Comparison of ENCODE assay signal across 18 cellular contexts in genomic region chr3:29655016-29655415, GRCh38.
DNase-seq lines count a peak whose midpoint lies in the region; ATAC-seq and TF ChIP-seq lines count a peak whose summit lies in the region.
"Had no signal": no experiment of that assay in that cellular context is flagged by ENCODE, and none has a peak within 500 bp of the region (broad histone marks: within the 10 kb centered on the region; RNA-seq: fewer than 3 reads in every experiment).

No MANE protein-coding gene starts in this region.

- CTCF ChIA-PET in A673 (lab: Charles Lee) = no interaction called here

- H3K27me3 ChIP-seq in A673 (replicated peaks; ENCODE audit: insufficient read depth, low read depth, low read length, poor library complexity) (no peaks in the 10 kb centered on the region), NT2/D1 (ENCODE audit: insufficient read depth, insufficient read length) (no peaks in the 10 kb centered on the region), endodermal cell (ENCODE audit: control insufficient read depth, insufficient read depth, low read length, poor library complexity, severe bottlenecking) (no peaks in the 10 kb centered on the region), mesendoderm (ENCODE audit: insufficient read depth, low read length, poor library complexity) (no peaks in the 10 kb centered on the region), foreskin keratinocyte (no peaks in the 10 kb centered on the region)

- H3K4me1 ChIP-seq in A673 (ENCODE audit: insufficient read depth, low read length, poor library complexity, severe bottlenecking) = peaks cover 10% of the 10 kb centered on the region
- no peaks in the 10 kb centered on the region for H3K4me1 ChIP-seq in NT2/D1 (ENCODE audit: insufficient read depth, insufficient read length)
- no peaks in the 10 kb centered on the region for H3K4me1 ChIP-seq in endodermal cell (ENCODE audit: control insufficient read depth, insufficient read depth, low read length)
- no peaks in the 10 kb centered on the region for H3K4me1 ChIP-seq in mesendoderm (ENCODE audit: control insufficient read depth, low read depth, low read length)
- no peaks in the 10 kb centered on the region for H3K4me1 ChIP-seq in foreskin keratinocyte

- POLR2A ChIA-PET in A673 (lab: Charles Lee; ENCODE audit: low non-redundant PET) = interaction anchor here (0.6 kb wide), 1 partner anchor 141 kb away, joined by 8 read pairs; no protein-coding TSS in a partner anchor

- ATAC-seq in HG02870 (IDR thresholded peaks at IDR 0.05; ENCODE audit: unreplicated experiment) (no peak), HG03354 (IDR thresholded peaks at IDR 0.05; ENCODE audit: poor library complexity, severe bottlenecking, unreplicated experiment) (no peak), foreskin keratinocyte (no peak)

- no peaks in the 10 kb centered on the region for H3K79me1 ChIP-seq in mesendoderm (ENCODE audit: low read length)

- no peaks in the 10 kb centered on the region for H3K9me3 Mint-ChIP-seq in endodermal cell

- no peak overlapping the region for H2BK5ac ChIP-seq in mesendoderm (ENCODE audit: low read length)

- H4K5ac ChIP-seq in mesendoderm (ENCODE audit: low read length) = no peak overlapping the region

- DNase-seq in A673 (ENCODE audit: low spot score) (peak; percentile 61), NT2/D1 (ENCODE audit: low read depth, low spot score) (peak; percentile 20), endodermal cell (no peak), mesendoderm (peak; percentile 40), DMS153 (lab: John Stamatoyannopoulos, UW) (no peak), foreskin keratinocyte (no peak)
- DNase-seq: DMS53, GDM1, KG1, NCI-H1092, NCI-H1436, NCI-H187 treated with DMSO at 0.1 percent for 48 hours, NCI-H226, NCI-H524 had no signal

- no TSS peak for BruUV-seq in A673 (replicated peaks; lab: Mats Ljungman, UMichigan)

- H3K36me3 ChIP-seq in A673 (ENCODE audit: insufficient read depth, low read length, poor library complexity, severe bottlenecking) (no peaks in the 10 kb centered on the region), NT2/D1 (ENCODE audit: insufficient read depth, insufficient read length, low read length) (no peaks in the 10 kb centered on the region), endodermal cell (ENCODE audit: control insufficient read depth, insufficient read depth, low read length) (no peaks in the 10 kb centered on the region), mesendoderm (ENCODE audit: control insufficient read depth, insufficient read depth, low read length) (no peaks in the 10 kb centered on the region)

- H3K4me3 ChIP-seq in A673 (ENCODE audit: low read depth, low read length, poor library complexity, severe bottlenecking) (no peak overlapping the region), NT2/D1 (ENCODE audit: insufficient read length, low read depth) (no peak overlapping the region), endodermal cell (ENCODE audit: low read length) (no peak overlapping the region), mesendoderm (ENCODE audit: low read length) (no peak overlapping the region)

- no peak overlapping the region for H3K4me3 Mint-ChIP-seq in endodermal cell
- H3K4me3 Mint-ChIP-seq: B cell, CD14-positive monocyte had no signal

- H3K4me1 Mint-ChIP-seq in endodermal cell = peaks cover 11% of the 10 kb centered on the region
- H3K4me1 Mint-ChIP-seq: B cell had no signal

- no peak overlapping the region for H3K4ac ChIP-seq in mesendoderm (ENCODE audit: low read depth, low read length)

- H3K9ac ChIP-seq in NT2/D1 (ENCODE audit: insufficient read length, low read depth) (no peak overlapping the region), endodermal cell (ENCODE audit: extremely low read depth, low read length, poor library complexity, severe bottlenecking) (no peak overlapping the region), mesendoderm (ENCODE audit: low read length) (no peak overlapping the region)

- H3K18ac ChIP-seq in mesendoderm (ENCODE audit: low read length) = no peak overlapping the region

- no peak overlapping the region for H2BK15ac ChIP-seq in mesendoderm (replicated peaks; ENCODE audit: low read depth)

- H3K27ac Mint-ChIP-seq in endodermal cell = peak overlapping the region; percentile 62
- H3K27ac Mint-ChIP-seq: B cell, CD14-positive monocyte had no signal

- no peaks in the 10 kb centered on the region for H3K79me2 ChIP-seq in mesendoderm (ENCODE audit: control insufficient read depth, insufficient read depth, low read length)

- no peak overlapping the region for H3K56ac ChIP-seq in mesendoderm (ENCODE audit: low read length)

- TF ChIP-seq CTCF in A673 (conservative IDR thresholded peaks at IDR 0.05; ENCODE audit: low read depth, low read length) (no peak), endodermal cell (conservative IDR thresholded peaks at IDR 0.05) (no peak), foreskin keratinocyte (conservative IDR thresholded peaks at IDR 0.05) (no peak)

- 54% methylated on average over 3 of the region's 3 CpGs; no CpG with 5 or more reads in 1 of the 2 experiments for WGBS in endodermal cell (ENCODE audit: insufficient coverage in 1 of 2, insufficient read length in 1 of 2), 2 experiments
- WGBS in mesendoderm (ENCODE audit: extremely low coverage, insufficient coverage, low lambda C conversion rate) = no CpG with 5 or more reads among the region's 3 CpGs

- H2BK120ac ChIP-seq in mesendoderm (ENCODE audit: low read depth, low read length) = no peak overlapping the region

- intact Hi-C loops in A673 (cut with micrococcal nuclease; ENCODE audit: unreplicated experiment) = no loop called here

- H4K8ac ChIP-seq in mesendoderm (ENCODE audit: low read depth, low read length) = no peak overlapping the region

- H3K36me3 Mint-ChIP-seq in endodermal cell (ENCODE audit: low read depth) = no peaks in the 10 kb centered on the region
- H3K36me3 Mint-ChIP-seq: CD14-positive monocyte had no signal

- H3K9me3 ChIP-seq in A673 (ENCODE audit: low read depth, low read length, poor library complexity, severe bottlenecking) (no peaks in the 10 kb centered on the region), NT2/D1 (ENCODE audit: insufficient read depth, low read length) (no peaks in the 10 kb centered on the region), endodermal cell (ENCODE audit: control insufficient read depth, low read length) (no peaks in the 10 kb centered on the region)

- no peak overlapping the region for H3K4me2 ChIP-seq in mesendoderm (ENCODE audit: low read length)

- no peak overlapping the region for H3K23ac ChIP-seq in mesendoderm (ENCODE audit: low read length)

- no peak overlapping the region for H3K27ac ChIP-seq in A673 (ENCODE audit: low read depth, low read length, poor library complexity, severe bottlenecking)
- peak overlapping the region; percentile 62 for H3K27ac ChIP-seq in endodermal cell (ENCODE audit: low read depth, low read length)
- H3K27ac ChIP-seq in mesendoderm (ENCODE audit: low read depth, low read length) = no peak overlapping the region
- H3K27ac ChIP-seq in foreskin keratinocyte = no peak overlapping the region

- no peaks in the 10 kb centered on the region for H3K27me3 Mint-ChIP-seq in endodermal cell (ENCODE audit: insufficient read depth)
- H3K27me3 Mint-ChIP-seq: B cell had no signal

- H2AK5ac ChIP-seq in mesendoderm (ENCODE audit: low read length) = no peak overlapping the region

Comparison
In these comparisons a context has a peak if more than half of its experiments do, and no peak if none do; other contexts are left out.
1. DNase-seq: peak in A673 (single experiment), NT2/D1 (single experiment) and mesendoderm (single experiment); none in endodermal cell (single experiment), DMS153 (single experiment) and foreskin keratinocyte (0 of 2).